8 cellular contexts compared by ENCODE assay signal in the genomic region with DNA sequence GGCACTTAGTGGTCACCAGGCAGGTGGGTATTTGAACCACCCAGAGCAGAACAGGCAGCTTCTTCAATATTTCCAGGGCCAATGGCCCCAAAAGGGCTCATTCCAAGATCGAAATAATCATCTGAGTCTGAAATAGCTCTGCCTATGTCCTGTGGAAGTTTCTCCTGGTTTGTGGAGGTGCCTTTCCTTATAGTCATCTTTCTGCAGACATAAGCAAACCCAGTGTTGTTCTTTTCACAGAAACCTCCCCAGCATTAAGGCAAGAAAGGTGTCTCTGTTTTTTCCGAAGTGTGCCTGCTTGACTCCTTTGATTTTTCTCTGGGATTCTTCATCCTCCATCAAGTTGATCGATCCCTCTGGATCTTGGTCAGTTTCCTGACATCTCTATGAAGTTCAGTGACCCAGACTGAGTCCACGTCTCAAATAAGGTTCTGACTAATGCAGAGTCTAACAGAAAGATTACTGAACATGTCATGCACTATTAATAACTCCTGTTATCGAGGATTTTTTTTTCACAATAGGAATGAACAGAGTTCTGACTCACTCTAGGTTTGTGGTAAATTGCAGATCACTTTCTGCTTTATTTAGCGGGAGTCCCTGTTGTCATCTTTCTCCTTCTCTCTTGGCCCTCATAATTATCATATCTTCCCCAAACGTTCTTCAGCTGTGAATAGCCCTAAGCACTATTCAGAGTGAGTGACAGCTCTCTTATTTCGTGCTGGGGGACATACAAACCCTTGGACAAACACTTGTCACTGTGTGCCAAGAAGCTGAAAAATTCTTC. TPM values are rescaled to one million over a fixed set of nuclear protein-coding genes. Genes with fewer than 3 reads are reported as not detected.
DNase-seq lines count a peak whose midpoint lies in the region; ATAC-seq, FAIRE-seq and TF ChIP-seq lines count a peak whose summit lies in the region.

No MANE protein-coding gene starts in this region.

- BruUV-seq in K562 (replicated peaks; lab: Mats Ljungman, UMichigan) = no TSS peak

- peak; percentile 85 for FAIRE-seq in K562 (lab: Jason Lieb, UNC)

- no peaks in the 10 kb centered on the region for H3K9me2 ChIP-seq in Loucy (replicated peaks; ENCODE audit: low read depth, low read length)

- peak overlapping the region in 5 of 7 donors; percentile 6 to 77 (median 36) for H3K4me3 Mint-ChIP-seq in CD8-positive, alpha-beta memory T cell

- H3K9me3 ChIP-seq in CD8-positive, alpha-beta memory T cell (ENCODE audit: low read length) = no peaks in the 10 kb centered on the region
- no peaks in the 10 kb centered on the region for H3K9me3 ChIP-seq in Loucy (ENCODE audit: insufficient read depth, low read depth, low read length)
- no peaks in the 10 kb centered on the region for H3K9me3 ChIP-seq in K562 (replicated peaks; ENCODE audit: control insufficient read depth, insufficient read depth, low read depth, low read length)
- H3K9me3 ChIP-seq in mesenchymal stem cell (ENCODE audit: control insufficient read depth, low read length) = no peaks in the 10 kb centered on the region

- WGBS in K562 (ENCODE audit: insufficient coverage, low coverage, missing lambda C conversion rate) = 8% methylated on average over 8 of the region's 8 CpGs
- 37% methylated on average over 7 of the region's 8 CpGs for WGBS in mesenchymal stem cell

- H3K4me2 ChIP-seq in Loucy (ENCODE audit: low read depth, low read length, poor library complexity, severe bottlenecking) (peak overlapping the region; percentile 93), K562 (ENCODE audit: insufficient read depth, low read length) (peak overlapping the region; percentile 95), mesenchymal stem cell (ENCODE audit: low read length, poor library complexity, severe bottlenecking) (peak overlapping the region; percentile 23)

- ATAC-seq in K562 = no peak
- ATAC-seq in HG03025 (IDR thresholded peaks at IDR 0.05; ENCODE audit: low FRiP score, unreplicated experiment) = no peak
- no peak for ATAC-seq in GM21723 (IDR thresholded peaks at IDR 0.05; ENCODE audit: unreplicated experiment)
- no peak for ATAC-seq in GM19023 (IDR thresholded peaks at IDR 0.05; ENCODE audit: unreplicated experiment)

- no peak overlapping the region for H3K14ac ChIP-seq in mesenchymal stem cell (ENCODE audit: low read length in 2 of 2)

- H3K9me1 ChIP-seq in K562 (ENCODE audit: control insufficient read depth, insufficient read depth, low read length) = peaks cover 4% of the 10 kb centered on the region

- H4K8ac ChIP-seq in mesenchymal stem cell (ENCODE audit: low read length) = no peak overlapping the region

- no peak overlapping the region for H3K27ac ChIP-seq in CD8-positive, alpha-beta memory T cell (ENCODE audit: low read depth, low read length)
- peak overlapping the region; percentile 76 for H3K27ac ChIP-seq in K562 (ENCODE audit: extremely low read depth, low read depth, low read length)
- peak overlapping the region; percentile 92 for H3K27ac ChIP-seq in mesenchymal stem cell (ENCODE audit: low read length, poor library complexity, severe bottlenecking)

- peak overlapping the region; percentile 81 for H3K9ac ChIP-seq in Loucy (ENCODE audit: low read depth, low read length, poor library complexity, severe bottlenecking)
- H3K9ac ChIP-seq in K562 (ENCODE audit: insufficient read depth in 1 of 2, low read depth in 2 of 2, low read length in 2 of 2) = peak overlapping the region; percentile 83 to 97; a peak in 2 of 4 replicates
- H3K9ac ChIP-seq in mesenchymal stem cell (ENCODE audit: low read length) = peak overlapping the region; percentile 94

- H3K36me3 ChIP-seq in CD8-positive, alpha-beta memory T cell (ENCODE audit: insufficient read depth, low read length) = no peaks in the 10 kb centered on the region
- H3K36me3 ChIP-seq in Loucy (ENCODE audit: insufficient read depth, low read length) (no peaks in the 10 kb centered on the region; the same call in 1 of the 2 replicates), K562 (ENCODE audit: control insufficient read depth, insufficient read depth, low read length) (peaks cover 4% of the 10 kb centered on the region; the same call in 2 of the 3 replicates), mesenchymal stem cell (ENCODE audit: control insufficient read depth in 1 of 2, insufficient read depth in 2 of 2, low read depth in 1 of 2, low read length in 2 of 2) (peaks cover 0 to 2% of the 10 kb centered on the region in 2 experiments)

- H3K27ac Mint-ChIP-seq in CD8-positive, alpha-beta memory T cell = peak overlapping the region in 4 of 8 donors; percentile 14 to 75 (median 44)

- H3K79me2 ChIP-seq in Loucy (ENCODE audit: insufficient read depth, low read length) (peaks cover 37% of the 10 kb centered on the region), K562 (ENCODE audit: control insufficient read depth, insufficient read depth, low read length) (peaks cover 31% of the 10 kb centered on the region)

- H3K79me1 ChIP-seq in mesenchymal stem cell (replicated peaks; ENCODE audit: low read length, poor library complexity, severe bottlenecking) = peaks cover 21% of the 10 kb centered on the region

- H4K20me1 ChIP-seq in Loucy (ENCODE audit: insufficient read depth, low read length, poor library complexity, severe bottlenecking) (peaks cover 29% of the 10 kb centered on the region), K562 (replicated peaks; ENCODE audit: control insufficient read depth, insufficient read depth, low read length) (0 out of 2 replicates have a peak, but pooled peaks cover 14% of the 10 kb centered on the region)

- in situ Hi-C loops in K562 (cut with MboI) = no loop called here

- no peaks in the 10 kb centered on the region for H3K27me3 ChIP-seq in CD8-positive, alpha-beta memory T cell (ENCODE audit: insufficient read depth, low read length, poor library complexity, severe bottlenecking)
- H3K27me3 ChIP-seq in Loucy (ENCODE audit: insufficient read depth, low read length, poor library complexity, severe bottlenecking) (no peaks in the 10 kb centered on the region), K562 (ENCODE audit: control insufficient read depth in 2 of 2, insufficient read depth in 2 of 2, low read length in 2 of 2) (no peaks in the 10 kb centered on the region), mesenchymal stem cell (ENCODE audit: control insufficient read depth in 1 of 2, insufficient read depth in 1 of 2, low read length in 2 of 2) (no peaks in the 10 kb centered on the region)

- no peak overlapping the region for H2AK5ac ChIP-seq in mesenchymal stem cell (ENCODE audit: low read length, severe bottlenecking)

- H4K91ac ChIP-seq in mesenchymal stem cell (ENCODE audit: low read length) = no peak overlapping the region

- H3K23ac ChIP-seq in mesenchymal stem cell (ENCODE audit: low read length in 2 of 2) = no peak overlapping the region

- intact Hi-C loops in K562 (cut with micrococcal nuclease) = no loop called here

- peaks cover 29 to 39% (median 31%) of the 10 kb centered on the region in 3 donors for H3K4me1 Mint-ChIP-seq in CD8-positive, alpha-beta memory T cell

- POLR2A ChIA-PET in CD8-positive, alpha-beta memory T cell (lab: Charles Lee) = no interaction called here
- POLR2A ChIA-PET in K562 (lab: Yijun Ruan, JAX) = interaction anchor here (0.6 kb wide), 2 partner anchors 13 to 742 kb away, joined by 3 read pairs; no protein-coding TSS in a partner anchor

- H3K27me3 Mint-ChIP-seq in CD8-positive, alpha-beta memory T cell = no peaks in the 10 kb centered on the region

- peaks cover 0 to 22% (median 2%) of the 10 kb centered on the region in 3 donors for H3K36me3 Mint-ChIP-seq in CD8-positive, alpha-beta memory T cell

- no peaks in the 10 kb centered on the region for H3K9me3 Mint-ChIP-seq in CD8-positive, alpha-beta memory T cell

- H3F3A ChIP-seq in Loucy (ENCODE audit: low read depth) = no peaks in the 10 kb centered on the region

- no peak for TF ChIP-seq POLR2A in K562 (conservative IDR thresholded peaks at IDR 0.05)

- peaks cover 28% of the 10 kb centered on the region for H3K4me1 ChIP-seq in CD8-positive, alpha-beta memory T cell (ENCODE audit: insufficient read depth, low read length)
- H3K4me1 ChIP-seq in Loucy (ENCODE audit: insufficient read depth, low read length, poor library complexity, severe bottlenecking) (peaks cover 37% of the 10 kb centered on the region), K562 (replicated peaks in 1 of 2; ENCODE audit: control insufficient read depth in 2 of 2, insufficient read depth in 2 of 2, low read length in 2 of 2) (peaks cover 27 to 45% of the 10 kb centered on the region in 2 experiments), mesenchymal stem cell (ENCODE audit: control insufficient read depth, insufficient read depth, low read depth, low read length) (peaks cover 31% of the 10 kb centered on the region)

- no peak overlapping the region for H2BK120ac ChIP-seq in mesenchymal stem cell (ENCODE audit: low read depth, low read length)

- H3K4ac ChIP-seq in mesenchymal stem cell (ENCODE audit: low read depth in 1 of 2, low read length in 2 of 2) = no peak overlapping the region

- H2AFZ ChIP-seq in Loucy (ENCODE audit: low read length) (no peak overlapping the region), K562 (ENCODE audit: low read depth, low read length) (peak overlapping the region; percentile 7; the same call in 1 of the 2 replicates), mesenchymal stem cell (ENCODE audit: low read depth, low read length) (no peak overlapping the region)

- H2BK5ac ChIP-seq in mesenchymal stem cell (ENCODE audit: low read depth, low read length, poor library complexity, severe bottlenecking) = no peak overlapping the region

- DNase-seq in CD8-positive, alpha-beta memory T cell = no peak
- DNase-seq in K562 (ENCODE audit: extremely low read depth in 1 of 4, low spot score in 3 of 4) = peak in 1 of 4 experiments; percentile 59
- peak; percentile 98 for DNase-seq in mesenchymal stem cell
- no peak for DNase-seq in Ammon's horn (ENCODE audit: low spot score)

- no peak overlapping the region for H3K4me3 ChIP-seq in CD8-positive, alpha-beta memory T cell (ENCODE audit: low read length)
- H3K4me3 ChIP-seq in Loucy (ENCODE audit: low read length, poor library complexity, severe bottlenecking) = no peak overlapping the region
- 0 out of 2 replicates have a peak overlapping the region, but pooled peaks have one; percentile 97 for H3K4me3 ChIP-seq in K562
- peak overlapping the region in 1 of 2 experiments; percentile 94 for H3K4me3 ChIP-seq in mesenchymal stem cell (ENCODE audit: insufficient read depth in 1 of 2, low read depth in 1 of 2, low read length in 2 of 2)

- TF ChIP-seq RAD21 in K562 (CRISPR knock-in tag; conservative IDR thresholded peaks at IDR 0.05 in 1 of 2, IDR thresholded peaks at IDR 0.05 in 1 of 2) = no peak

- TF ChIP-seq CTCF in Loucy (conservative IDR thresholded peaks at IDR 0.05; ENCODE audit: low read length) (no peak), K562 (IDR thresholded peaks at IDR 0.05 in 2 of 3, conservative IDR thresholded peaks at IDR 0.05 in 1 of 3; ENCODE audit: insufficient read depth in 2 of 3, low read depth in 1 of 3, low read length in 3 of 3) (no peak)

- H2BK15ac ChIP-seq in mesenchymal stem cell (ENCODE audit: low read depth, poor library complexity, severe bottlenecking) = no peak overlapping the region

- H3K18ac ChIP-seq in mesenchymal stem cell (ENCODE audit: low read depth in 1 of 2, low read length in 2 of 2) = no peak overlapping the region

- TF ChIP-seq EP300 in K562 (IDR thresholded peaks at IDR 0.05; ENCODE audit: low read length) = no peak

- CTCF ChIA-PET in CD8-positive, alpha-beta memory T cell (lab: Charles Lee) = no interaction called here
- CTCF ChIA-PET in K562 (lab: Yijun Ruan, JAX; ENCODE audit: low intra/inter-chr PET ratio) = interaction anchor here (1.0 kb wide), 1 partner anchor 30 kb away, joined by 4 read pairs; no protein-coding TSS in a partner anchor

- no peak overlapping the region for H2BK12ac ChIP-seq in mesenchymal stem cell (ENCODE audit: low read length in 2 of 2)

RNA-seq across cellular contexts. Expression of gene LRRC3C, which starts 1.5 kb away (rescaled TPM):
- total RNA-seq in CD8-positive, alpha-beta memory T cell = not detected
- polyA plus RNA-seq in CD8-positive, alpha-beta memory T cell = not detected
- total RNA-seq in K562 (2011; cell fraction: chromatin; rRNA removed; ENCODE audit: low replicate concordance) = not detected in 2 replicates
- not detected in 2 replicates for total RNA-seq in K562 (2011; cell fraction: nucleolus; rRNA removed)
- not detected in 2 replicates for total RNA-seq in K562 (2011; cell fraction: nucleoplasm; rRNA removed)
- total RNA-seq in K562 (2014; rRNA removed) = not detected in 2 replicates
- not detected in 2 replicates for total RNA-seq in K562 (2014; rRNA removed; fragmentation: Illumina TruSeq; extraction: Trizol)
- total RNA-seq in K562 (2015; rRNA removed; fragmentation: Illumina TruSeq; extraction: Trizol) = not detected in 2 replicates
- not detected in 2 replicates for total RNA-seq in K562 (2021)
- not detected in 2 replicates for polyA plus RNA-seq in K562 (2011; rRNA removed)
- polyA plus RNA-seq in K562 (2011; cell fraction: cytosol; rRNA removed) = not detected in 2 replicates
- not detected in 2 replicates for polyA plus RNA-seq in K562 (2011; cell fraction: nucleus; rRNA removed)
- polyA plus RNA-seq in K562 (2012) = not detected in 2 replicates
- polyA plus RNA-seq in K562 (2014; fragmentation: Illumina TruSeq; extraction: Trizol) = not detected in 2 replicates
- not detected for polyA plus RNA-seq in K562 (2014; fragmentation: Nextera tagmentation; extraction: Ambion mirVana)
- polyA plus RNA-seq in K562 (2014; rRNA removed) = not detected in 2 replicates
- not detected in 2 replicates for polyA minus RNA-seq in K562 (2011; rRNA and poly(A)+ RNA removed)
- polyA minus RNA-seq in K562 (2011; cell fraction: cytosol; rRNA and poly(A)+ RNA removed) = not detected in 2 replicates
- polyA minus RNA-seq in K562 (2011; cell fraction: nucleus; rRNA and poly(A)+ RNA removed) = not detected in 2 replicates
- polyA plus RNA-seq in mesenchymal stem cell (2013, experiment 1 of 2) = not detected
- not detected for polyA plus RNA-seq in mesenchymal stem cell (2013, experiment 2 of 2)

RNA-seq across cellular contexts. Expression of gene ORMDL3, which starts 1.7 kb away (rescaled TPM):
- 10 to 100 TPM; 73.6 to 76.4 TPM for total RNA-seq in CD8-positive, alpha-beta memory T cell
- polyA plus RNA-seq in CD8-positive, alpha-beta memory T cell = 217 TPM
- total RNA-seq in K562 (2011; cell fraction: chromatin; rRNA removed; ENCODE audit: low replicate concordance) = 30.8 and 69.1 TPM in 2 replicates
- total RNA-seq in K562 (2011; cell fraction: nucleolus; rRNA removed) = 46.8 and 47.9 TPM in 2 replicates
- 44.6 and 60.4 TPM in 2 replicates for total RNA-seq in K562 (2011; cell fraction: nucleoplasm; rRNA removed)
- 21.6 and 30.7 TPM in 2 replicates for total RNA-seq in K562 (2014; rRNA removed)
- 27.1 and 27.7 TPM in 2 replicates for total RNA-seq in K562 (2014; rRNA removed; fragmentation: Illumina TruSeq; extraction: Trizol)
- 34.2 and 36.9 TPM in 2 replicates for total RNA-seq in K562 (2015; rRNA removed; fragmentation: Illumina TruSeq; extraction: Trizol)
- total RNA-seq in K562 (2021) = 16.9 and 23.8 TPM in 2 replicates
- polyA plus RNA-seq in K562 (2011; rRNA removed) = 38.2 and 57.4 TPM in 2 replicates
- polyA plus RNA-seq in K562 (2011; cell fraction: cytosol; rRNA removed) = 46.5 and 67.4 TPM in 2 replicates
- polyA plus RNA-seq in K562 (2011; cell fraction: nucleus; rRNA removed) = 37.3 and 55.5 TPM in 2 replicates
- 29.5 and 36.7 TPM in 2 replicates for polyA plus RNA-seq in K562 (2012)
- 26.7 and 32.9 TPM in 2 replicates for polyA plus RNA-seq in K562 (2014; fragmentation: Illumina TruSeq; extraction: Trizol)
- 1 to 10 TPM; 2.7 to 4.6 TPM for polyA plus RNA-seq in K562 (2014; fragmentation: Nextera tagmentation; extraction: Ambion mirVana)
- 29.5 and 31.9 TPM in 2 replicates for polyA plus RNA-seq in K562 (2014; rRNA removed)
- polyA minus RNA-seq in K562 (2011; rRNA and poly(A)+ RNA removed) = 11.7 and 20.6 TPM in 2 replicates
- polyA minus RNA-seq in K562 (2011; cell fraction: cytosol; rRNA and poly(A)+ RNA removed) = 7.9 and 24.2 TPM in 2 replicates
- 13.4 and 18.8 TPM in 2 replicates for polyA minus RNA-seq in K562 (2011; cell fraction: nucleus; rRNA and poly(A)+ RNA removed)
- 117 TPM for polyA plus RNA-seq in mesenchymal stem cell (2013, experiment 1 of 2)
- 129 TPM for polyA plus RNA-seq in mesenchymal stem cell (2013, experiment 2 of 2)

RNA-seq across cellular contexts. Expression of gene GSDMB, which starts 10.6 kb away (rescaled TPM):
- total RNA-seq in CD8-positive, alpha-beta memory T cell = 10 to 100 TPM; 14.0 to 14.8 TPM
- polyA plus RNA-seq in CD8-positive, alpha-beta memory T cell = 1.3 TPM
- 38.1 and 46.5 TPM in 2 replicates for total RNA-seq in K562 (2011; cell fraction: chromatin; rRNA removed; ENCODE audit: low replicate concordance)
- 16.2 and 17.1 TPM in 2 replicates for total RNA-seq in K562 (2011; cell fraction: nucleolus; rRNA removed)
- 31.9 and 49.0 TPM in 2 replicates for total RNA-seq in K562 (2011; cell fraction: nucleoplasm; rRNA removed)
- total RNA-seq in K562 (2014; rRNA removed) = 1.8 and 2.3 TPM in 2 replicates
- 2.6 and 2.8 TPM in 2 replicates for total RNA-seq in K562 (2014; rRNA removed; fragmentation: Illumina TruSeq; extraction: Trizol)
- 2.1 TPM in 2 replicates for total RNA-seq in K562 (2015; rRNA removed; fragmentation: Illumina TruSeq; extraction: Trizol)
- 1.5 and 2.1 TPM in 2 replicates for total RNA-seq in K562 (2021)
- 5.3 and 6.1 TPM in 2 replicates for polyA plus RNA-seq in K562 (2011; rRNA removed)
- polyA plus RNA-seq in K562 (2011; cell fraction: cytosol; rRNA removed) = 1.2 and 1.8 TPM in 2 replicates
- 30.6 and 32.1 TPM in 2 replicates for polyA plus RNA-seq in K562 (2011; cell fraction: nucleus; rRNA removed)
- 3.0 and 12.4 TPM in 2 replicates for polyA plus RNA-seq in K562 (2012)
- 2.2 and 3.0 TPM in 2 replicates for polyA plus RNA-seq in K562 (2014; fragmentation: Illumina TruSeq; extraction: Trizol)
- under 1 TPM; 0.49 to 0.95 TPM for polyA plus RNA-seq in K562 (2014; fragmentation: Nextera tagmentation; extraction: Ambion mirVana)
- 3.2 and 4.6 TPM in 2 replicates for polyA plus RNA-seq in K562 (2014; rRNA removed)
- 2.2 and 4.8 TPM in 2 replicates for polyA minus RNA-seq in K562 (2011; rRNA and poly(A)+ RNA removed)
- polyA minus RNA-seq in K562 (2011; cell fraction: cytosol; rRNA and poly(A)+ RNA removed) = 0.73 TPM in 1 of 2 replicates, not detected in the other
- polyA minus RNA-seq in K562 (2011; cell fraction: nucleus; rRNA and poly(A)+ RNA removed) = 4.2 and 5.3 TPM in 2 replicates
- 4.4 TPM for polyA plus RNA-seq in mesenchymal stem cell (2013, experiment 1 of 2)
- 3.5 TPM for polyA plus RNA-seq in mesenchymal stem cell (2013, experiment 2 of 2)

RNA-seq across cellular contexts. Expression of gene GSDMA, which starts 33.7 kb away (rescaled TPM):
- total RNA-seq in CD8-positive, alpha-beta memory T cell = not detected
- polyA plus RNA-seq in CD8-positive, alpha-beta memory T cell = 0.14 TPM
- not detected in 2 replicates for total RNA-seq in K562 (2011; cell fraction: chromatin; rRNA removed; ENCODE audit: low replicate concordance)
- total RNA-seq in K562 (2011; cell fraction: nucleolus; rRNA removed) = not detected in 2 replicates
- total RNA-seq in K562 (2011; cell fraction: nucleoplasm; rRNA removed) = not detected in 2 replicates
- total RNA-seq in K562 (2014; rRNA removed) (not detected in 2 replicates), K562 (2014; rRNA removed; fragmentation: Illumina TruSeq; extraction: Trizol) (0.07 TPM in 1 of 2 replicates, not detected in the other), K562 (2015; rRNA removed; fragmentation: Illumina TruSeq; extraction: Trizol) (0.07 TPM in 1 of 2 replicates, not detected in the other), K562 (2021) (0.09 TPM in 1 of 2 replicates, not detected in the other)
- polyA plus RNA-seq in K562 (2011; rRNA removed) (0.04 and 0.06 TPM in 2 replicates), K562 (2014; fragmentation: Illumina TruSeq; extraction: Trizol) (0.12 and 0.13 TPM in 2 replicates), K562 (2014; fragmentation: Nextera tagmentation; extraction: Ambion mirVana) (under 1 TPM; 0.04 to 0.06 TPM), K562 (2014; rRNA removed) (0.07 TPM in 1 of 2 replicates, not detected in the other)
- 0.06 and 0.10 TPM in 2 replicates for polyA plus RNA-seq in K562 (2011; cell fraction: cytosol; rRNA removed)
- polyA plus RNA-seq in K562 (2011; cell fraction: nucleus; rRNA removed) = 0.11 TPM in 1 of 2 replicates, not detected in the other
- polyA plus RNA-seq in K562 (2012) = 0.08 TPM in 2 replicates
- not detected in 2 replicates for polyA minus RNA-seq in K562 (2011; rRNA and poly(A)+ RNA removed)
- polyA minus RNA-seq in K562 (2011; cell fraction: cytosol; rRNA and poly(A)+ RNA removed) = not detected in 2 replicates
- not detected in 2 replicates for polyA minus RNA-seq in K562 (2011; cell fraction: nucleus; rRNA and poly(A)+ RNA removed)
- not detected for polyA plus RNA-seq in mesenchymal stem cell (2013, experiment 1 of 2)
- polyA plus RNA-seq in mesenchymal stem cell (2013, experiment 2 of 2) = not detected

RNA-seq across cellular contexts. Expression of gene PSMD3, which starts 51.5 kb away (rescaled TPM):
- total RNA-seq in CD8-positive, alpha-beta memory T cell = 100 to 1,000 TPM; 185 to 186 TPM
- polyA plus RNA-seq in CD8-positive, alpha-beta memory T cell = 51.1 TPM
- total RNA-seq in K562 (2011; cell fraction: chromatin; rRNA removed; ENCODE audit: low replicate concordance) = 82.2 and 185 TPM in 2 replicates
- 141 and 157 TPM in 2 replicates for total RNA-seq in K562 (2011; cell fraction: nucleolus; rRNA removed)
- total RNA-seq in K562 (2011; cell fraction: nucleoplasm; rRNA removed) = 125 and 145 TPM in 2 replicates
- 228 and 254 TPM in 2 replicates for total RNA-seq in K562 (2014; rRNA removed)
- total RNA-seq in K562 (2014; rRNA removed; fragmentation: Illumina TruSeq; extraction: Trizol) = 109 and 120 TPM in 2 replicates
- 135 and 138 TPM in 2 replicates for total RNA-seq in K562 (2015; rRNA removed; fragmentation: Illumina TruSeq; extraction: Trizol)
- total RNA-seq in K562 (2021) = 232 and 251 TPM in 2 replicates
- 95.3 and 113 TPM in 2 replicates for polyA plus RNA-seq in K562 (2011; rRNA removed)
- 99.5 and 218 TPM in 2 replicates for polyA plus RNA-seq in K562 (2011; cell fraction: cytosol; rRNA removed)
- 118 and 158 TPM in 2 replicates for polyA plus RNA-seq in K562 (2011; cell fraction: nucleus; rRNA removed)
- polyA plus RNA-seq in K562 (2012) = 209 and 221 TPM in 2 replicates
- 241 and 262 TPM in 2 replicates for polyA plus RNA-seq in K562 (2014; fragmentation: Illumina TruSeq; extraction: Trizol)
- 1 to 10 TPM; 2.0 to 2.8 TPM for polyA plus RNA-seq in K562 (2014; fragmentation: Nextera tagmentation; extraction: Ambion mirVana)
- polyA plus RNA-seq in K562 (2014; rRNA removed) = 180 and 183 TPM in 2 replicates
- 70.8 and 115 TPM in 2 replicates for polyA minus RNA-seq in K562 (2011; rRNA and poly(A)+ RNA removed)
- polyA minus RNA-seq in K562 (2011; cell fraction: cytosol; rRNA and poly(A)+ RNA removed) = 65.7 and 104 TPM in 2 replicates
- polyA minus RNA-seq in K562 (2011; cell fraction: nucleus; rRNA and poly(A)+ RNA removed) = 34.9 and 40.7 TPM in 2 replicates
- polyA plus RNA-seq in mesenchymal stem cell (2013, experiment 1 of 2) = 79.8 TPM
- polyA plus RNA-seq in mesenchymal stem cell (2013, experiment 2 of 2) = 79.0 TPM

Comparison
In these comparisons a context has a peak if more than half of its experiments do, and no peak if none do; other contexts are left out.
1. H3K4me2 ChIP-seq: peak in every context shown above with its lines; median percentile 95 in K562; 93 in Loucy; 23 in mesenchymal stem cell.